ENCODE assay signal across 23 cellular contexts in genomic region chr19:10395436-10395835, GRCh38. TPM values are rescaled to one million over a fixed set of nuclear protein-coding genes. Genes with fewer than 3 reads are reported as not detected.
DNase-seq lines count a peak whose midpoint lies in the region; ATAC-seq, FAIRE-seq and TF ChIP-seq lines count a peak whose summit lies in the region.
"Had no signal": no experiment of that assay in that cellular context is flagged by ENCODE, and none has a peak within 500 bp of the region (broad histone marks: within the 10 kb centered on the region; RNA-seq: fewer than 3 reads in every experiment).

No MANE protein-coding gene starts in this region.

- H3K4me2 ChIP-seq in HepG2 (ENCODE audit: low read depth, low read length), result no peak overlapping the region
- no peak overlapping the region for H3K4me2 ChIP-seq in PC-3 (ENCODE audit: low read length)

- no peaks in the 10 kb centered on the region for H3K9me3 Mint-ChIP-seq in endothelial cell (ENCODE audit: unreplicated experiment)
- H3K9me3 Mint-ChIP-seq: CD8-positive, alpha-beta memory T cell; HFFc6 had no signal

- ATAC-seq in HepG2 (no peak), right lobe of liver (no peak), PC-3 (no peak)

- no peak overlapping the region for H3K27ac Mint-ChIP-seq in endothelial cell (ENCODE audit: unreplicated experiment)
- H3K27ac Mint-ChIP-seq: CD8-positive, alpha-beta memory T cell; HFFc6 had no signal

- TF ChIP-seq EP300 in HepG2 (IDR thresholded peaks at IDR 0.05; ENCODE audit: low read depth in 2 of 2, low read length in 2 of 2) (no peak), HepG2 (CRISPR knock-in tag; IDR thresholded peaks at IDR 0.05; ENCODE audit: borderline replicate concordance) (no peak)

- no peak overlapping the region for H2AFZ ChIP-seq in HepG2 (ENCODE audit: low read length)
- no peak overlapping the region for H2AFZ ChIP-seq in PC-3 (ENCODE audit: low read length)

- DNase-seq in HepG2 (ENCODE audit: low spot score), result no peak
- no peak for DNase-seq in right lobe of liver
- DNase-seq in PC-3, result no peak
- DNase-seq in endothelial cell (ENCODE audit: low spot score), result no peak
- DNase-seq in small intestine, result no peak
- no peak for DNase-seq in NCI-H69 (lab: John Stamatoyannopoulos, UW)
- no peak for DNase-seq in activated T-cell treated with anti-CD3 and anti-CD28 coated beads for 4 hours
- DNase-seq: 8988T; AML-193; C1 segment of cervical spinal cord; CD8-positive, alpha-beta memory T cell; GDM1; H7; HFFc6; KG1; NCI-H1092 treated with DMSO at 0.1 percent for 48 hours; NCI-H1436 treated with DMSO at 0.1 percent for 48 hours; NCI-H1930; NCI-H748 treated with DMSO at 0.1 percent for 48 hours; Peyer's patch; SJCRH30 had no signal

- H3K36me3 Mint-ChIP-seq in endothelial cell (ENCODE audit: low read depth, unreplicated experiment), result peaks cover 42% of the 10 kb centered on the region

- peaks cover 14% of the 10 kb centered on the region for H3K27me3 Mint-ChIP-seq in endothelial cell (ENCODE audit: unreplicated experiment)
- H3K27me3 Mint-ChIP-seq: CD8-positive, alpha-beta memory T cell had no signal

- peaks cover 19% of the 10 kb centered on the region for H3K79me2 ChIP-seq in HepG2 (ENCODE audit: insufficient read depth, low read length)
- H3K79me2 ChIP-seq in PC-3 (ENCODE audit: low read length), result peaks cover 42% of the 10 kb centered on the region

- H3K4me3 ChIP-seq in HepG2 (replicated peaks in 1 of 3; ENCODE audit: insufficient read depth in 1 of 3, low read depth in 2 of 3, low read length in 3 of 3), result no peak overlapping the region
- no peak overlapping the region for H3K4me3 ChIP-seq in right lobe of liver
- no peak overlapping the region for H3K4me3 ChIP-seq in PC-3 (ENCODE audit: low read length)
- H3K4me3 ChIP-seq in small intestine (ENCODE audit: low read depth in 1 of 2, low read length in 2 of 2), result no peak overlapping the region
- H3K4me3 ChIP-seq: Peyer's patch, SJCRH30 had no signal

- H4K20me1 ChIP-seq in HepG2 (ENCODE audit: insufficient read depth, low read length) (0 out of 2 replicates have a peak, but pooled peaks cover 7% of the 10 kb centered on the region), PC-3 (ENCODE audit: low read length) (peaks cover 27% of the 10 kb centered on the region)

- H3K9me3 ChIP-seq in HepG2 (ENCODE audit: low read length) (no peaks in the 10 kb centered on the region), right lobe of liver (no peaks in the 10 kb centered on the region), PC-3 (ENCODE audit: low read length) (no peaks in the 10 kb centered on the region), small intestine (ENCODE audit: control insufficient read depth, low read depth) (no peaks in the 10 kb centered on the region)
- H3K9me3 ChIP-seq: Peyer's patch, SJCRH30 had no signal

- POLR2A ChIA-PET in HepG2 (lab: Yijun Ruan, JAX) (interaction anchor here (1.6 kb wide), 1 partner anchor 13 kb away, joined by 3 read pairs; no protein-coding TSS in a partner anchor), PC-3 (lab: Charles Lee; ENCODE audit: unreplicated experiment) (no interaction called here)

- in situ Hi-C loops in HepG2 (cut with HindIII; ENCODE audit: extremely low pct_ligation_motif_present, low pct_unique_long_range_greater_than_20kb), result loop anchor here (10.0 kb wide), 1 partner anchor 461 kb away; the partner anchor contains the start of gene OLFM2

- H3F3A ChIP-seq in PC-3 (ENCODE audit: low read length, unreplicated experiment), result no peaks in the 10 kb centered on the region

- TF ChIP-seq CTCF in HepG2 (CRISPR knock-in tag; IDR thresholded peaks at IDR 0.05), result no peak
- no peak for TF ChIP-seq CTCF in right lobe of liver (IDR thresholded peaks at IDR 0.05)
- TF ChIP-seq CTCF in PC-3 (conservative IDR thresholded peaks at IDR 0.05; ENCODE audit: low read depth, low read length), result no peak
- no peak for TF ChIP-seq CTCF in endothelial cell (IDR thresholded peaks at IDR 0.05; ENCODE audit: unreplicated experiment)

- H3K4me1 Mint-ChIP-seq in endothelial cell (ENCODE audit: unreplicated experiment), result peaks cover 15% of the 10 kb centered on the region

- no peak for TF ChIP-seq RAD21 in HepG2 (CRISPR knock-in tag; IDR thresholded peaks at IDR 0.05)

- no peak overlapping the region for H3K27ac ChIP-seq in HepG2 (ENCODE audit: extremely low read length, insufficient read depth, low read length)
- no peak overlapping the region for H3K27ac ChIP-seq in right lobe of liver
- H3K27ac ChIP-seq in PC-3 (ENCODE audit: low read length), result no peak overlapping the region
- H3K27ac ChIP-seq in small intestine (ENCODE audit: low read depth in 1 of 2, low read length in 1 of 2), result no peak overlapping the region
- H3K27ac ChIP-seq: Peyer's patch, SJCRH30 had no signal

- TSS peak; percentile 77 for BruUV-seq in HepG2 (replicated peaks; lab: Mats Ljungman, UMichigan)
- TSS peak; percentile 67 for BruUV-seq in PC-3 (replicated peaks; lab: Mats Ljungman, UMichigan)

- intact Hi-C loops in HepG2 (cut with micrococcal nuclease; ENCODE audit: unreplicated experiment) (no loop called here), right lobe of liver (cut with DNase I) (no loop called here), PC-3 (cut with micrococcal nuclease) (no loop called here)

- CTCF ChIA-PET in HepG2 (lab: Yijun Ruan, JAX; ENCODE audit: low intra/inter-chr PET ratio, low total read pairs), result no interaction called here
- CTCF ChIA-PET in PC-3 (lab: Charles Lee), result no interaction called here

- TF ChIP-seq POLR2A in HepG2 (IDR thresholded peaks at IDR 0.05; ENCODE audit: insufficient read depth in 1 of 2, low read depth in 2 of 2, low read length in 2 of 2), result no peak
- TF ChIP-seq POLR2A in right lobe of liver (IDR thresholded peaks at IDR 0.05), result no peak

- peak overlapping the region; percentile 42 for H3K4me3 Mint-ChIP-seq in endothelial cell (ENCODE audit: unreplicated experiment)
- H3K4me3 Mint-ChIP-seq: CD8-positive, alpha-beta memory T cell; HFFc6 had no signal

- peaks cover 16 to 61% of the 10 kb centered on the region in 2 experiments; a peak in 4 of 5 replicates for H3K36me3 ChIP-seq in HepG2 (replicated peaks in 1 of 2; ENCODE audit: control insufficient read depth in 1 of 2, insufficient read depth in 2 of 2, low read length in 2 of 2)
- H3K36me3 ChIP-seq in right lobe of liver, result peaks cover 0 to 39% (median 9%) of the 10 kb centered on the region in 4 donors
- peaks cover 43% of the 10 kb centered on the region for H3K36me3 ChIP-seq in PC-3 (ENCODE audit: low read depth, low read length)
- H3K36me3 ChIP-seq in small intestine (ENCODE audit: control insufficient read depth in 2 of 2, insufficient read depth in 2 of 2, low read length in 2 of 2), result peaks cover 20 to 22% of the 10 kb centered on the region in 2 donors

- H3K9ac ChIP-seq in HepG2 (ENCODE audit: insufficient read depth, low read depth, low read length), result no peak overlapping the region
- H3K9ac ChIP-seq in PC-3 (ENCODE audit: low read length), result no peak overlapping the region

- H3K4me1 ChIP-seq in HepG2 (ENCODE audit: insufficient read depth, low read length) (no peaks in the 10 kb centered on the region), right lobe of liver (no peaks in the 10 kb centered on the region), PC-3 (ENCODE audit: insufficient read depth, low read length) (no peaks in the 10 kb centered on the region), small intestine (ENCODE audit: control insufficient read depth in 2 of 2, insufficient read depth in 1 of 2, low read depth in 1 of 2, low read length in 1 of 2) (no peaks in the 10 kb centered on the region)
- H3K4me1 ChIP-seq: SJCRH30 had no signal

- H3K27me3 ChIP-seq in HepG2 (ENCODE audit: control insufficient read depth in 1 of 2, insufficient read depth in 2 of 2, low read length in 2 of 2) (no peaks in the 10 kb centered on the region), right lobe of liver (no peaks in the 10 kb centered on the region), PC-3 (ENCODE audit: low read length) (no peaks in the 10 kb centered on the region), small intestine (ENCODE audit: control insufficient read depth in 2 of 2, insufficient read depth in 2 of 2, low read length in 2 of 2) (no peaks in the 10 kb centered on the region)
- H3K27me3 ChIP-seq: Peyer's patch, SJCRH30 had no signal

- FAIRE-seq in HepG2 (lab: Jason Lieb, UNC) (no peak), small intestine (lab: Jason Lieb, UNC) (no peak)
- FAIRE-seq: D721Med, GM19239 had no signal

- WGBS in HepG2 (ENCODE audit: low lambda C conversion rate), result 98% methylated on average over 26 of the region's 26 CpGs
- WGBS in right lobe of liver (ENCODE audit: insufficient coverage, low coverage, low lambda C conversion rate, missing lambda C conversion rate), result 91% methylated on average over 19 of the region's 26 CpGs
- 92 to 96% (median 93%) methylated on average over 16 to 26 of the region's 26 CpGs for WGBS in small intestine, 3 donors

- H3K9me2 ChIP-seq in PC-3 (replicated peaks; ENCODE audit: low read length), result no peaks in the 10 kb centered on the region

RNA-seq across cellular contexts. Expression of gene CDC37, which starts 7.9 kb away (rescaled TPM):
- total RNA-seq in HepG2 (2016; rRNA removed; fragmentation: Illumina TruSeq; extraction: Trizol), result 134 and 158 TPM in 2 replicates
- 36.6 and 36.7 TPM in 2 replicates for total RNA-seq in HepG2 (2016; cell fraction: cytosol; rRNA removed; fragmentation: Illumina TruSeq; extraction: Trizol; ENCODE audit: low read depth)
- 125 and 171 TPM in 2 replicates for total RNA-seq in HepG2 (2016; cell fraction: insoluble cytoplasmic fraction; rRNA removed; fragmentation: Illumina TruSeq; extraction: Trizol)
- total RNA-seq in HepG2 (2016; cell fraction: membrane; rRNA removed; fragmentation: Illumina TruSeq; extraction: Trizol), result 51.9 and 53.0 TPM in 2 replicates
- 80.1 and 80.2 TPM in 2 replicates for total RNA-seq in HepG2 (2016; cell fraction: nucleus; rRNA removed; fragmentation: Illumina TruSeq; extraction: Trizol)
- polyA plus RNA-seq in HepG2 (2011; rRNA removed), result 177 and 191 TPM in 2 replicates
- polyA plus RNA-seq in HepG2 (2011; cell fraction: cytosol; rRNA removed), result 157 and 211 TPM in 2 replicates
- polyA plus RNA-seq in HepG2 (2011; cell fraction: nucleus; rRNA removed), result 522 and 527 TPM in 2 replicates
- 89.1 and 94.9 TPM in 2 replicates for polyA plus RNA-seq in HepG2 (2012)
- polyA plus RNA-seq in HepG2 (2016; cell fraction: cytosol; fragmentation: Illumina TruSeq; extraction: Trizol; ENCODE audit: low read depth), result 39.2 and 43.2 TPM in 2 replicates
- 161 and 171 TPM in 2 replicates for polyA plus RNA-seq in HepG2 (2016; cell fraction: insoluble cytoplasmic fraction; fragmentation: Illumina TruSeq; extraction: Trizol; ENCODE audit: low read depth)
- 52.6 and 54.0 TPM in 2 replicates for polyA plus RNA-seq in HepG2 (2016; cell fraction: membrane; fragmentation: Illumina TruSeq; extraction: Trizol; ENCODE audit: low read depth)
- 240 and 249 TPM in 2 replicates for polyA plus RNA-seq in HepG2 (2016; cell fraction: nucleus; fragmentation: Illumina TruSeq; extraction: Trizol; ENCODE audit: insufficient read depth, low read depth)
- 90.9 and 144 TPM in 2 replicates for polyA minus RNA-seq in HepG2 (2011; rRNA and poly(A)+ RNA removed; ENCODE audit: low replicate concordance)
- 42.3 and 52.9 TPM in 2 replicates for polyA minus RNA-seq in HepG2 (2011; cell fraction: cytosol; rRNA and poly(A)+ RNA removed)
- polyA minus RNA-seq in HepG2 (2011; cell fraction: nucleus; rRNA and poly(A)+ RNA removed), result 38.0 and 40.4 TPM in 2 replicates
- total RNA-seq in right lobe of liver, result 10 to 100 TPM; 39.6 to 74.9 (median 50.1) TPM
- 560 and 709 TPM in 2 replicates for total RNA-seq in PC-3 (2014; rRNA removed)
- 386 TPM for total RNA-seq in endothelial cell (ENCODE audit: unreplicated experiment)
- polyA plus RNA-seq in small intestine, result 100 to 1,000 TPM; 128 to 202 (median 146) TPM

RNA-seq across cellular contexts. Expression of gene TYK2, which starts 15.1 kb away (rescaled TPM):
- 39.9 and 60.1 TPM in 2 replicates for total RNA-seq in HepG2 (2016; rRNA removed; fragmentation: Illumina TruSeq; extraction: Trizol)
- total RNA-seq in HepG2 (2016; cell fraction: cytosol; rRNA removed; fragmentation: Illumina TruSeq; extraction: Trizol; ENCODE audit: low read depth), result 18.1 and 22.9 TPM in 2 replicates
- 32.6 and 70.2 TPM in 2 replicates for total RNA-seq in HepG2 (2016; cell fraction: insoluble cytoplasmic fraction; rRNA removed; fragmentation: Illumina TruSeq; extraction: Trizol)
- total RNA-seq in HepG2 (2016; cell fraction: membrane; rRNA removed; fragmentation: Illumina TruSeq; extraction: Trizol), result 32.1 and 33.4 TPM in 2 replicates
- total RNA-seq in HepG2 (2016; cell fraction: nucleus; rRNA removed; fragmentation: Illumina TruSeq; extraction: Trizol), result 63.1 and 76.4 TPM in 2 replicates
- polyA plus RNA-seq in HepG2 (2011; rRNA removed), result 38.8 and 40.8 TPM in 2 replicates
- polyA plus RNA-seq in HepG2 (2011; cell fraction: cytosol; rRNA removed), result 14.9 and 22.3 TPM in 2 replicates
- polyA plus RNA-seq in HepG2 (2011; cell fraction: nucleus; rRNA removed), result 283 and 302 TPM in 2 replicates
- polyA plus RNA-seq in HepG2 (2012), result 37.3 and 46.8 TPM in 2 replicates
- polyA plus RNA-seq in HepG2 (2016; cell fraction: cytosol; fragmentation: Illumina TruSeq; extraction: Trizol; ENCODE audit: low read depth), result 14.0 and 16.4 TPM in 2 replicates
- polyA plus RNA-seq in HepG2 (2016; cell fraction: insoluble cytoplasmic fraction; fragmentation: Illumina TruSeq; extraction: Trizol; ENCODE audit: low read depth), result 50.3 and 62.5 TPM in 2 replicates
- 32.6 and 34.8 TPM in 2 replicates for polyA plus RNA-seq in HepG2 (2016; cell fraction: membrane; fragmentation: Illumina TruSeq; extraction: Trizol; ENCODE audit: low read depth)
- 231 and 244 TPM in 2 replicates for polyA plus RNA-seq in HepG2 (2016; cell fraction: nucleus; fragmentation: Illumina TruSeq; extraction: Trizol; ENCODE audit: insufficient read depth, low read depth)
- 53.7 and 73.5 TPM in 2 replicates for polyA minus RNA-seq in HepG2 (2011; rRNA and poly(A)+ RNA removed; ENCODE audit: low replicate concordance)
- 20.7 and 22.3 TPM in 2 replicates for polyA minus RNA-seq in HepG2 (2011; cell fraction: cytosol; rRNA and poly(A)+ RNA removed)
- 30.0 and 34.8 TPM in 2 replicates for polyA minus RNA-seq in HepG2 (2011; cell fraction: nucleus; rRNA and poly(A)+ RNA removed)
- 100 to 1,000 TPM in 1 of 6 experiments, 10 to 100 TPM in 5; 63.9 to 106 (median 72.9) TPM for total RNA-seq in right lobe of liver
- total RNA-seq in PC-3 (2014; rRNA removed), result 177 and 201 TPM in 2 replicates
- total RNA-seq in endothelial cell (ENCODE audit: unreplicated experiment), result 143 TPM
- 100 to 1,000 TPM in 2 of 3 donors, 10 to 100 TPM in 1; 81.8 to 162 (median 146) TPM for polyA plus RNA-seq in small intestine

RNA-seq across cellular contexts. Expression of gene PDE4A, which starts 24.9 kb away (rescaled TPM):
- total RNA-seq in HepG2 (2016; rRNA removed; fragmentation: Illumina TruSeq; extraction: Trizol), result 1.1 TPM in 2 replicates
- total RNA-seq in HepG2 (2016; cell fraction: cytosol; rRNA removed; fragmentation: Illumina TruSeq; extraction: Trizol; ENCODE audit: low read depth), result 1.5 and 1.6 TPM in 2 replicates
- total RNA-seq in HepG2 (2016; cell fraction: insoluble cytoplasmic fraction; rRNA removed; fragmentation: Illumina TruSeq; extraction: Trizol), result 0.89 and 1.2 TPM in 2 replicates
- 3.6 and 3.7 TPM in 2 replicates for total RNA-seq in HepG2 (2016; cell fraction: membrane; rRNA removed; fragmentation: Illumina TruSeq; extraction: Trizol)
- 1.3 and 1.5 TPM in 2 replicates for total RNA-seq in HepG2 (2016; cell fraction: nucleus; rRNA removed; fragmentation: Illumina TruSeq; extraction: Trizol)
- polyA plus RNA-seq in HepG2 (2011; rRNA removed), result 4.1 TPM in 2 replicates
- polyA plus RNA-seq in HepG2 (2011; cell fraction: cytosol; rRNA removed), result 3.5 and 3.8 TPM in 2 replicates
- polyA plus RNA-seq in HepG2 (2011; cell fraction: nucleus; rRNA removed), result 9.1 and 10.2 TPM in 2 replicates
- 5.1 and 5.7 TPM in 2 replicates for polyA plus RNA-seq in HepG2 (2012)
- polyA plus RNA-seq in HepG2 (2016; cell fraction: cytosol; fragmentation: Illumina TruSeq; extraction: Trizol; ENCODE audit: low read depth), result 3.3 and 3.8 TPM in 2 replicates
- 2.8 and 3.6 TPM in 2 replicates for polyA plus RNA-seq in HepG2 (2016; cell fraction: insoluble cytoplasmic fraction; fragmentation: Illumina TruSeq; extraction: Trizol; ENCODE audit: low read depth)
- polyA plus RNA-seq in HepG2 (2016; cell fraction: membrane; fragmentation: Illumina TruSeq; extraction: Trizol; ENCODE audit: low read depth), result 6.6 and 7.6 TPM in 2 replicates
- polyA plus RNA-seq in HepG2 (2016; cell fraction: nucleus; fragmentation: Illumina TruSeq; extraction: Trizol; ENCODE audit: insufficient read depth, low read depth), result 5.9 and 7.4 TPM in 2 replicates
- polyA minus RNA-seq in HepG2 (2011; rRNA and poly(A)+ RNA removed; ENCODE audit: low replicate concordance), result 1.0 and 6.6 TPM in 2 replicates
- 3.9 and 5.0 TPM in 2 replicates for polyA minus RNA-seq in HepG2 (2011; cell fraction: cytosol; rRNA and poly(A)+ RNA removed)
- 2.6 and 2.9 TPM in 2 replicates for polyA minus RNA-seq in HepG2 (2011; cell fraction: nucleus; rRNA and poly(A)+ RNA removed)
- 1 to 10 TPM; 1.2 to 5.8 (median 2.7) TPM for total RNA-seq in right lobe of liver
- total RNA-seq in PC-3 (2014; rRNA removed), result 2.8 and 3.1 TPM in 2 replicates
- total RNA-seq in endothelial cell (ENCODE audit: unreplicated experiment), result 0.46 TPM
- polyA plus RNA-seq in small intestine, result 1 to 10 TPM in 2 of 3 donors, under 1 TPM in 1; 0.67 to 3.5 (median 2.4) TPM

RNA-seq across cellular contexts. Expression of gene ICAM3, which starts 56.0 kb away (rescaled TPM):
- total RNA-seq in HepG2 (2016; rRNA removed; fragmentation: Illumina TruSeq; extraction: Trizol), result 21.0 and 25.1 TPM in 2 replicates
- 30.5 and 37.9 TPM in 2 replicates for total RNA-seq in HepG2 (2016; cell fraction: cytosol; rRNA removed; fragmentation: Illumina TruSeq; extraction: Trizol; ENCODE audit: low read depth)
- 19.7 and 23.7 TPM in 2 replicates for total RNA-seq in HepG2 (2016; cell fraction: insoluble cytoplasmic fraction; rRNA removed; fragmentation: Illumina TruSeq; extraction: Trizol)
- 35.4 and 39.7 TPM in 2 replicates for total RNA-seq in HepG2 (2016; cell fraction: membrane; rRNA removed; fragmentation: Illumina TruSeq; extraction: Trizol)
- total RNA-seq in HepG2 (2016; cell fraction: nucleus; rRNA removed; fragmentation: Illumina TruSeq; extraction: Trizol), result 6.5 and 9.1 TPM in 2 replicates
- polyA plus RNA-seq in HepG2 (2011; rRNA removed), result 14.1 and 16.3 TPM in 2 replicates
- 14.0 and 19.9 TPM in 2 replicates for polyA plus RNA-seq in HepG2 (2011; cell fraction: cytosol; rRNA removed)
- polyA plus RNA-seq in HepG2 (2011; cell fraction: nucleus; rRNA removed), result 9.0 and 12.6 TPM in 2 replicates
- polyA plus RNA-seq in HepG2 (2012), result 7.0 and 10.0 TPM in 2 replicates
- 38.1 and 51.4 TPM in 2 replicates for polyA plus RNA-seq in HepG2 (2016; cell fraction: cytosol; fragmentation: Illumina TruSeq; extraction: Trizol; ENCODE audit: low read depth)
- polyA plus RNA-seq in HepG2 (2016; cell fraction: insoluble cytoplasmic fraction; fragmentation: Illumina TruSeq; extraction: Trizol; ENCODE audit: low read depth), result 25.7 and 28.4 TPM in 2 replicates
- 38.5 and 41.1 TPM in 2 replicates for polyA plus RNA-seq in HepG2 (2016; cell fraction: membrane; fragmentation: Illumina TruSeq; extraction: Trizol; ENCODE audit: low read depth)
- 16.9 and 17.0 TPM in 2 replicates for polyA plus RNA-seq in HepG2 (2016; cell fraction: nucleus; fragmentation: Illumina TruSeq; extraction: Trizol; ENCODE audit: insufficient read depth, low read depth)
- polyA minus RNA-seq in HepG2 (2011; rRNA and poly(A)+ RNA removed; ENCODE audit: low replicate concordance), result 16.1 and 18.5 TPM in 2 replicates
- 6.1 and 8.2 TPM in 2 replicates for polyA minus RNA-seq in HepG2 (2011; cell fraction: cytosol; rRNA and poly(A)+ RNA removed)
- polyA minus RNA-seq in HepG2 (2011; cell fraction: nucleus; rRNA and poly(A)+ RNA removed), result 2.4 and 3.5 TPM in 2 replicates
- total RNA-seq in right lobe of liver, result 10 to 100 TPM; 11.4 to 35.5 (median 22.4) TPM
- 37.7 and 46.9 TPM in 2 replicates for total RNA-seq in PC-3 (2014; rRNA removed)
- 24.9 TPM for total RNA-seq in endothelial cell (ENCODE audit: unreplicated experiment)
- polyA plus RNA-seq in small intestine, result 10 to 100 TPM; 11.5 to 23.8 (median 20.6) TPM
